In the genomic region with DNA sequence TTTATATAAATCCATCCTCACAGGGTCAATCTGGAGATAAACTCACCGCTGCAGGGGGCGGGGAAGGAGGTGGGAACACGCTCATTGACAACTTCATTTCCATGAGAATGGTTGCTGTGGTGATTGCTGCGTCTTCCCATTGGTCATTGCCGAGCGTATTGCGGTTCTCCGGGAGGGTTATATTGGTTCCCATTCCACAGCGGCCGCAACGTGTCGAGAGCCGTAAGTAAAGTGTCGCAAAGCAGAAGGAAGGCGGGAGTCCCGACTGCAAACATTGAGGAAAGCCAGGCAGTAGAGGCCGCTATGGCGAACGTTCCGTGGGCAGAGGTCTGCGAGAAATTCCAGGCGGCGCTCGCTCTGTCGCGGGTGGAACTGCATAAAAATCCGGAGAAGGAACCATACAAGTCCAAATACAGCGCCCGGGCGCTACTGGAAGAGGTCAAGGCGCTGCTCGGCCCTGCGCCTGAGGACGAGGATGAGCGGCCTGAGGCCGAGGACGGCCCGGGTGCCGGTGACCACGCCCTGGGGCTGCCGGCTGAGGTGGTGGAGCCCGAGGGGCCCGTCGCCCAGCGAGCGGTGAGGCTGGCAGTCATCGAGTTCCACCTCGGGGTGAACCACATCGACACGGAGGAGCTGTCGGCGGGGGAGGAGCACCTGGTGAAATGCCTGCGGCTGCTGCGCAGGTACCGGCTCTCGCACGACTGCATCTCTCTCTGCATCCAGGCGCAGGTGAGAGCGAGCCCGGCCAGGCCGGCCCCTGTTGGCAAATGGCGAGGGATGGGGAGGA, we compare ENCODE assay signal across 1 cellular context.
A peak's percentile ranks its signal among the peaks of the same experiment; 100 is the strongest.
TF ChIP-seq lines count a peak whose summit lies in the region.

A gene with protein sequence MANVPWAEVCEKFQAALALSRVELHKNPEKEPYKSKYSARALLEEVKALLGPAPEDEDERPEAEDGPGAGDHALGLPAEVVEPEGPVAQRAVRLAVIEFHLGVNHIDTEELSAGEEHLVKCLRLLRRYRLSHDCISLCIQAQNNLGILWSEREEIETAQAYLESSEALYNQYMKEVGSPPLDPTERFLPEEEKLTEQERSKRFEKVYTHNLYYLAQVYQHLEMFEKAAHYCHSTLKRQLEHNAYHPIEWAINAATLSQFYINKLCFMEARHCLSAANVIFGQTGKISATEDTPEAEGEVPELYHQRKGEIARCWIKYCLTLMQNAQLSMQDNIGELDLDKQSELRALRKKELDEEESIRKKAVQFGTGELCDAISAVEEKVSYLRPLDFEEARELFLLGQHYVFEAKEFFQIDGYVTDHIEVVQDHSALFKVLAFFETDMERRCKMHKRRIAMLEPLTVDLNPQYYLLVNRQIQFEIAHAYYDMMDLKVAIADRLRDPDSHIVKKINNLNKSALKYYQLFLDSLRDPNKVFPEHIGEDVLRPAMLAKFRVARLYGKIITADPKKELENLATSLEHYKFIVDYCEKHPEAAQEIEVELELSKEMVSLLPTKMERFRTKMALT (plus strand): TSS at position 274 of the 787 bp plus-strand sequence. CDS start 30 bp downstream, at position 304.

TF ChIP-seq in GM23338, 12 proteins besides CTCF, POLR2A, EP300 and RAD21:
- TF ChIP-seq, protein P1, sequence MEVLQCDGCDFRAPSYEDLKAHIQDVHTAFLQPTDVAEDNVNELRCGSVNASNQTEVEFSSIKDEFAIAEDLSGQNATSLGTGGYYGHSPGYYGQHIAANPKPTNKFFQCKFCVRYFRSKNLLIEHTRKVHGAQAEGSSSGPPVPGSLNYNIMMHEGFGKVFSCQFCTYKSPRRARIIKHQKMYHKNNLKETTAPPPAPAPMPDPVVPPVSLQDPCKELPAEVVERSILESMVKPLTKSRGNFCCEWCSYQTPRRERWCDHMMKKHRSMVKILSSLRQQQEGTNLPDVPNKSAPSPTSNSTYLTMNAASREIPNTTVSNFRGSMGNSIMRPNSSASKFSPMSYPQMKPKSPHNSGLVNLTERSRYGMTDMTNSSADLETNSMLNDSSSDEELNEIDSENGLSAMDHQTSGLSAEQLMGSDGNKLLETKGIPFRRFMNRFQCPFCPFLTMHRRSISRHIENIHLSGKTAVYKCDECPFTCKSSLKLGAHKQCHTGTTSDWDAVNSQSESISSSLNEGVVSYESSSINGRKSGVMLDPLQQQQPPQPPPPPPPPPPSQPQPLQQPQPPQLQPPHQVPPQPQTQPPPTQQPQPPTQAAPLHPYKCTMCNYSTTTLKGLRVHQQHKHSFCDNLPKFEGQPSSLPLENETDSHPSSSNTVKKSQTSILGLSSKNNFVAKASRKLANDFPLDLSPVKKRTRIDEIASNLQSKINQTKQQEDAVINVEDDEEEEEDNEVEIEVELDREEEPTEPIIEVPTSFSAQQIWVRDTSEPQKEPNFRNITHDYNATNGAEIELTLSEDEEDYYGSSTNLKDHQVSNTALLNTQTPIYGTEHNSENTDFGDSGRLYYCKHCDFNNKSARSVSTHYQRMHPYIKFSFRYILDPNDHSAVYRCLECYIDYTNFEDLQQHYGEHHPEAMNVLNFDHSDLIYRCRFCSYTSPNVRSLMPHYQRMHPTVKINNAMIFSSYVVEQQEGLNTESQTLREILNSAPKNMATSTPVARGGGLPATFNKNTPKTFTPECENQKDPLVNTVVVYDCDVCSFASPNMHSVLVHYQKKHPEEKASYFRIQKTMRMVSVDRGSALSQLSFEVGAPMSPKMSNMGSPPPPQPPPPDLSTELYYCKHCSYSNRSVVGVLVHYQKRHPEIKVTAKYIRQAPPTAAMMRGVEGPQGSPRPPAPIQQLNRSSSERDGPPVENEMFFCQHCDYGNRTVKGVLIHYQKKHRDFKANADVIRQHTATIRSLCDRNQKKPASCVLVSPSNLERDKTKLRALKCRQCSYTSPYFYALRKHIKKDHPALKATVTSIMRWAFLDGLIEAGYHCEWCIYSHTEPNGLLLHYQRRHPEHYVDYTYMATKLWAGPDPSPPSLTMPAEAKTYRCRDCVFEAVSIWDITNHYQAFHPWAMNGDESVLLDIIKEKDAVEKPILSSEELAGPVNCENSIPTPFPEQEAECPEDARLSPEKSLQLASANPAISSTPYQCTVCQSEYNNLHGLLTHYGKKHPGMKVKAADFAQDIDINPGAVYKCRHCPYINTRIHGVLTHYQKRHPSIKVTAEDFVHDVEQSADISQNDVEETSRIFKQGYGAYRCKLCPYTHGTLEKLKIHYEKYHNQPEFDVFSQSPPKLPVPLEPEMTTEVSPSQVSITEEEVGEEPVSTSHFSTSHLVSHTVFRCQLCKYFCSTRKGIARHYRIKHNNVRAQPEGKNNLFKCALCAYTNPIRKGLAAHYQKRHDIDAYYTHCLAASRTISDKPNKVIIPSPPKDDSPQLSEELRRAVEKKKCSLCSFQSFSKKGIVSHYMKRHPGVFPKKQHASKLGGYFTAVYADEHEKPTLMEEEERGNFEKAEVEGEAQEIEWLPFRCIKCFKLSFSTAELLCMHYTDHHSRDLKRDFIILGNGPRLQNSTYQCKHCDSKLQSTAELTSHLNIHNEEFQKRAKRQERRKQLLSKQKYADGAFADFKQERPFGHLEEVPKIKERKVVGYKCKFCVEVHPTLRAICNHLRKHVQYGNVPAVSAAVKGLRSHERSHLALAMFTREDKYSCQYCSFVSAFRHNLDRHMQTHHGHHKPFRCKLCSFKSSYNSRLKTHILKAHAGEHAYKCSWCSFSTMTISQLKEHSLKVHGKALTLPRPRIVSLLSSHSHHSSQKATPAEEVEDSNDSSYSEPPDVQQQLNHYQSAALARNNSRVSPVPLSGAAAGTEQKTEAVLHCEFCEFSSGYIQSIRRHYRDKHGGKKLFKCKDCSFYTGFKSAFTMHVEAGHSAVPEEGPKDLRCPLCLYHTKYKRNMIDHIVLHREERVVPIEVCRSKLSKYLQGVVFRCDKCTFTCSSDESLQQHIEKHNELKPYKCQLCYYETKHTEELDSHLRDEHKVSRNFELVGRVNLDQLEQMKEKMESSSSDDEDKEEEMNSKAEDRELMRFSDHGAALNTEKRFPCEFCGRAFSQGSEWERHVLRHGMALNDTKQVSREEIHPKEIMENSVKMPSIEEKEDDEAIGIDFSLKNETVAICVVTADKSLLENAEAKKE (CRISPR knock-in tag; IDR thresholded peaks at IDR 0.05) = no peak
- no peak for TF ChIP-seq EZH2phosphoT487 (IDR thresholded peaks at IDR 0.05; ENCODE audit: unreplicated experiment)
- no peak for TF ChIP-seq NANOG (IDR thresholded peaks at IDR 0.05; ENCODE audit: borderline replicate concordance)
- peak; percentile 97 for TF ChIP-seq POLR2AphosphoS5 (IDR thresholded peaks at IDR 0.05; ENCODE audit: low read depth)
- TF ChIP-seq JUNB (IDR thresholded peaks at IDR 0.05; ENCODE audit: unreplicated experiment) = no peak
- no peak for TF ChIP-seq ZNF331 (CRISPR knock-in tag; IDR thresholded peaks at IDR 0.05; ENCODE audit: low read depth)
- TF ChIP-seq, protein P2, sequence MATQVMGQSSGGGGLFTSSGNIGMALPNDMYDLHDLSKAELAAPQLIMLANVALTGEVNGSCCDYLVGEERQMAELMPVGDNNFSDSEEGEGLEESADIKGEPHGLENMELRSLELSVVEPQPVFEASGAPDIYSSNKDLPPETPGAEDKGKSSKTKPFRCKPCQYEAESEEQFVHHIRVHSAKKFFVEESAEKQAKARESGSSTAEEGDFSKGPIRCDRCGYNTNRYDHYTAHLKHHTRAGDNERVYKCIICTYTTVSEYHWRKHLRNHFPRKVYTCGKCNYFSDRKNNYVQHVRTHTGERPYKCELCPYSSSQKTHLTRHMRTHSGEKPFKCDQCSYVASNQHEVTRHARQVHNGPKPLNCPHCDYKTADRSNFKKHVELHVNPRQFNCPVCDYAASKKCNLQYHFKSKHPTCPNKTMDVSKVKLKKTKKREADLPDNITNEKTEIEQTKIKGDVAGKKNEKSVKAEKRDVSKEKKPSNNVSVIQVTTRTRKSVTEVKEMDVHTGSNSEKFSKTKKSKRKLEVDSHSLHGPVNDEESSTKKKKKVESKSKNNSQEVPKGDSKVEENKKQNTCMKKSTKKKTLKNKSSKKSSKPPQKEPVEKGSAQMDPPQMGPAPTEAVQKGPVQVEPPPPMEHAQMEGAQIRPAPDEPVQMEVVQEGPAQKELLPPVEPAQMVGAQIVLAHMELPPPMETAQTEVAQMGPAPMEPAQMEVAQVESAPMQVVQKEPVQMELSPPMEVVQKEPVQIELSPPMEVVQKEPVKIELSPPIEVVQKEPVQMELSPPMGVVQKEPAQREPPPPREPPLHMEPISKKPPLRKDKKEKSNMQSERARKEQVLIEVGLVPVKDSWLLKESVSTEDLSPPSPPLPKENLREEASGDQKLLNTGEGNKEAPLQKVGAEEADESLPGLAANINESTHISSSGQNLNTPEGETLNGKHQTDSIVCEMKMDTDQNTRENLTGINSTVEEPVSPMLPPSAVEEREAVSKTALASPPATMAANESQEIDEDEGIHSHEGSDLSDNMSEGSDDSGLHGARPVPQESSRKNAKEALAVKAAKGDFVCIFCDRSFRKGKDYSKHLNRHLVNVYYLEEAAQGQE (IDR thresholded peaks at IDR 0.05; ENCODE audit: unreplicated experiment) = peak; percentile 13
- TF ChIP-seq CREB1 (CRISPR knock-in tag; IDR thresholded peaks at IDR 0.05; ENCODE audit: low read depth) = 0 out of 2 replicates have a peak, but pooled peaks have one; percentile 50
